Comparison of ENCODE assay signal across 8 cellular contexts in the genomic region with DNA sequence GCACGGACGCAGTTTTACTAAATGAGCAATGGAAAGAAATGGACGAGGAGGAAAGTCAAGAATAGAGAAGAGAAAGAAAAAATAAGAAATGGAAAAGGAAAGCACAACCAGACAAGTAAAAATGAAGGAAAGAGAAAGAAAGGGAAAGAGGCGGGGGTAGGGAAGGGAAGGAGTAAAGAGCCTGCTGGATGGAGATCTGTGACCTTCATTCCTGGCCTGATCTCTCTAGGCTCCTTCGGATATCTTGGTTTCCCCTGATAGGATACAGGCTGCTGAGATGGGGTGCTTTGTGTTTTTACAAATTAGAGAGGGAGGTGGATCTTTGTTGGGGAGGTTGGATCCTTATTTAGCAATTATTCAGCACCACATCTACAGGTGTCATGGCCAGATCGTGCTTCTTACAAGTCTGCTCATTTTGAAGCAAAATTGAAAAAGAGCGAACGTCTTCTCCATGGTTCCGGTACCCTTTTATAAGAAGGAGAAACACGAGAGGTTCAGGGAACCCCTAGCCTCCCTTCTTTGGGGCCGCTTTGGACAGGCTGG. TPM values are rescaled to one million over a fixed set of nuclear protein-coding genes. Genes with fewer than 3 reads are reported as not detected.
DNase-seq lines count a peak whose midpoint lies in the region; ATAC-seq and TF ChIP-seq lines count a peak whose summit lies in the region.

No MANE protein-coding gene starts in this region.

- peaks cover 32% of the 10 kb centered on the region for H3K27me3 Mint-ChIP-seq in endothelial cell (ENCODE audit: unreplicated experiment)

- H3K4me3 ChIP-seq in GM12864 (ENCODE audit: low read depth, low read length): peak overlapping the region; percentile 41; the same call in 1 of the 2 replicates

- ATAC-seq in GM21390 (IDR thresholded peaks at IDR 0.05; ENCODE audit: unreplicated experiment): no peak

- H3K36me3 Mint-ChIP-seq in endothelial cell (ENCODE audit: low read depth, unreplicated experiment): peaks cover 9% of the 10 kb centered on the region

- TF ChIP-seq CTCF in GM12864 (IDR thresholded peaks at IDR 0.05; ENCODE audit: low read depth, low read length, missing control alignments) (no peak), endothelial cell (IDR thresholded peaks at IDR 0.05; ENCODE audit: unreplicated experiment) (no peak)

- DNase-seq in GM12864 (ENCODE audit: low read depth) (no peak), KG1 (lab: John Stamatoyannopoulos, UW) (peak; percentile 41), endothelial cell (ENCODE audit: low spot score) (no peak), pons (ENCODE audit: low spot score) (peak; percentile 41), iPS-NIHi11 (ENCODE audit: low spot score) (no peak), NCI-H2196 (lab: John Stamatoyannopoulos, UW; ENCODE audit: unreplicated experiment) (no peak)
- DNase-seq in activated CD4-positive, alpha-beta T cell treated with anti-CD3 and anti-CD28 coated beads for 48 hours: no peak

- peak overlapping the region; percentile 81 for H3K27ac Mint-ChIP-seq in endothelial cell (ENCODE audit: unreplicated experiment)

- peaks cover 29% of the 10 kb centered on the region for H3K4me1 Mint-ChIP-seq in endothelial cell (ENCODE audit: unreplicated experiment)

- H3K4me3 Mint-ChIP-seq in endothelial cell (ENCODE audit: unreplicated experiment): peak overlapping the region; percentile 86

- no peaks in the 10 kb centered on the region for H3K9me3 Mint-ChIP-seq in endothelial cell (ENCODE audit: unreplicated experiment)

RNA-seq across cellular contexts. Expression of a gene that starts 0.8 kb away (rescaled TPM):
- total RNA-seq in endothelial cell (ENCODE audit: unreplicated experiment): 0.23 TPM

Comparison
In these comparisons a context has a peak if more than half of its experiments do, and no peak if none do; other contexts are left out.
1. DNase-seq: peak in KG1 (single experiment) and pons (single experiment); none in GM12864 (single experiment), endothelial cell (single experiment), iPS-NIHi11 (single experiment), NCI-H2196 (single experiment) and activated CD4-positive, alpha-beta T cell treated with anti-CD3 and anti-CD28 coated beads for 48 hours (single experiment).